29 cellular contexts compared by ENCODE assay signal in the genomic region with DNA sequence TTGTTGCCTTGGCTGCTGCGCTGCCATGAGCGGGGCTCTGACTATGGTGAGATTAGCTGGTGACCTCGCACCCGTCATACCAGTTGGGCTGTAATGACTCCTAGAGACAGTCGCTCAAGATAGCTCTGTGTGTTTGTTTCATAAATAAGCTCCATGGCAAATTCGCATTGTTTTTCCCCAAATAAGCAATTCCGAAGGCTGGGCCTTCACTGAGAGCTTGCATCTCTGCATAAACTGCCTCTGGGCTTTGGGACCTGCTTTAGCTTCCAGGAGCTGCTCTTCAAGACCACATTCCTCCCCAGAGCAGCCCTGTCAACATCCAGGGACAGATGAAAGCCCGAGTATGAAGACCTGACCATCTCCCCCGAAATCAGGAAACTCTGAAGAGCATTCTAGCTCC.
"Had no signal": no experiment of that assay in that cellular context is flagged by ENCODE, and none has a peak within 500 bp of the region (broad histone marks: within the 10 kb centered on the region; RNA-seq: fewer than 3 reads in every experiment).

No MANE protein-coding gene starts in this region.

- H3K9me3 ChIP-seq: ascending aorta, breast epithelium, colonic mucosa had no signal

- H3K4me1 Mint-ChIP-seq: activated CD4-positive, alpha-beta memory T cell treated with anti-CD3 and anti-CD28 coated beads, Interleukin-2, amount 10 ng/mL, durations not matched to agents 7 days and 5 days; activated CD4-positive, alpha-beta T cell treated with anti-CD3 and anti-CD28 coated beads, Interleukin-2, amount 10 ng/mL, durations not matched to agents 7 days and 5 days; activated naive CD4-positive, alpha-beta T cell treated with anti-CD3 and anti-CD28 coated beads, Interleukin-2, amount 10 ng/mL, durations not matched to agents 7 days and 5 days; activated naive CD8-positive, alpha-beta T cell treated with anti-CD3 and anti-CD28 coated beads, Interleukin-2, amount 10 ng/mL, durations not matched to agents 7 days and 5 days; endodermal cell; T-helper 17 cell; WTC11 had no signal

- DNase-seq: activated CD4-positive, alpha-beta memory T cell treated with anti-CD3 and anti-CD28 coated beads, Interleukin-2, amount 10 ng/mL, durations not matched to agents 7 days and 5 days; activated CD4-positive, alpha-beta T cell treated with anti-CD3 and anti-CD28 coated beads for 1 hour; activated CD4-positive, alpha-beta T cell treated with anti-CD3 and anti-CD28 coated beads for 4 hours; activated CD4-positive, alpha-beta T cell treated with anti-CD3 and anti-CD28 coated beads, Interleukin-2, amount 10 ng/mL, durations not matched to agents 7 days and 5 days; activated CD4-positive, alpha-beta T cell treated with anti-CD3 and anti-CD28 coated beads, Interleukin-2, amount 50 U/mL, for 4 hours; activated CD8-positive, alpha-beta memory T cell treated with anti-CD3 and anti-CD28 coated beads, Interleukin-2, amount 50 U/mL, for 48 hours; activated gamma-delta T cell; activated naive CD4-positive, alpha-beta T cell; activated naive CD4-positive, alpha-beta T cell treated with anti-CD3 and anti-CD28 coated beads, Interleukin-2, amount 10 ng/mL, durations not matched to agents 7 days and 5 days; activated naive CD8-positive, alpha-beta T cell treated with anti-CD3 and anti-CD28 coated beads, Interleukin-2, amount 10 ng/mL, durations not matched to agents 7 days and 5 days; activated T-cell treated with anti-CD3 and anti-CD28 coated beads for 4 hours; activated T-cell treated with anti-CD3 and anti-CD28 coated beads, Interleukin-2, amount 50 U/mL, for 24 hours; activated T-cell treated with anti-CD3 and anti-CD28 coated beads, Interleukin-2, amount 50 U/mL, for 72 hours; central memory CD4-positive, alpha-beta T cell; cerebellar nuclear complex; colonic mucosa; effector memory CD4-positive, alpha-beta T cell; endodermal cell; foreskin fibroblast; T-helper 1 cell; T-helper 17 cell; T1000 had no signal

- H3K36me3 ChIP-seq: ascending aorta, breast epithelium, cardiac muscle cell, colonic mucosa had no signal

- H3K27ac Mint-ChIP-seq: activated CD4-positive, alpha-beta memory T cell treated with anti-CD3 and anti-CD28 coated beads, Interleukin-2, amount 10 ng/mL, durations not matched to agents 7 days and 5 days; activated CD4-positive, alpha-beta T cell treated with anti-CD3 and anti-CD28 coated beads, Interleukin-2, amount 10 ng/mL, durations not matched to agents 7 days and 5 days; activated naive CD4-positive, alpha-beta T cell treated with anti-CD3 and anti-CD28 coated beads, Interleukin-2, amount 10 ng/mL, durations not matched to agents 7 days and 5 days; activated naive CD4-positive, alpha-beta T cell treated with anti-CD3 and anti-CD28 coated beads, Interleukin-2, amount 50 U/mL, for 72 hours; activated naive CD8-positive, alpha-beta T cell treated with anti-CD3 and anti-CD28 coated beads, Interleukin-2, amount 10 ng/mL, durations not matched to agents 7 days and 5 days; activated T-cell treated with anti-CD3 and anti-CD28 coated beads, Interleukin-2, amount 50 U/mL, for 24 hours; activated T-cell treated with anti-CD3 and anti-CD28 coated beads, Interleukin-2, amount 50 U/mL, for 72 hours; endodermal cell; T-helper 17 cell; T-helper 2 cell treated with Interferon-gamma antibody and Interleukin-4, amounts not matched to agents 5 μg/mL and 100 μg/mL, for 36 hours; WTC11 had no signal

- H3K27ac ChIP-seq: ascending aorta, breast epithelium, cardiac muscle cell, colonic mucosa had no signal

- H3K27me3 Mint-ChIP-seq: activated CD4-positive, alpha-beta memory T cell treated with anti-CD3 and anti-CD28 coated beads, Interleukin-2, amount 10 ng/mL, durations not matched to agents 7 days and 5 days; activated CD4-positive, alpha-beta T cell treated with anti-CD3 and anti-CD28 coated beads, Interleukin-2, amount 10 ng/mL, durations not matched to agents 7 days and 5 days; activated naive CD8-positive, alpha-beta T cell treated with anti-CD3 and anti-CD28 coated beads, Interleukin-2, amount 10 ng/mL, durations not matched to agents 7 days and 5 days; activated T-cell treated with anti-CD3 and anti-CD28 coated beads, Interleukin-2, amount 50 U/mL, for 24 hours had no signal

- H3K9me3 Mint-ChIP-seq: activated CD4-positive, alpha-beta memory T cell treated with anti-CD3 and anti-CD28 coated beads, Interleukin-2, amount 10 ng/mL, durations not matched to agents 7 days and 5 days; activated CD4-positive, alpha-beta T cell treated with anti-CD3 and anti-CD28 coated beads, Interleukin-2, amount 10 ng/mL, durations not matched to agents 7 days and 5 days; activated naive CD4-positive, alpha-beta T cell treated with anti-CD3 and anti-CD28 coated beads, Interleukin-2, amount 10 ng/mL, durations not matched to agents 7 days and 5 days; activated naive CD4-positive, alpha-beta T cell treated with anti-CD3 and anti-CD28 coated beads, Interleukin-2, amount 50 U/mL, for 72 hours; activated naive CD8-positive, alpha-beta T cell treated with anti-CD3 and anti-CD28 coated beads, Interleukin-2, amount 10 ng/mL, durations not matched to agents 7 days and 5 days; activated T-cell treated with anti-CD3 and anti-CD28 coated beads, Interleukin-2, amount 50 U/mL, for 24 hours; activated T-cell treated with anti-CD3 and anti-CD28 coated beads, Interleukin-2, amount 50 U/mL, for 72 hours; endodermal cell; T-helper 2 cell treated with Interferon-gamma antibody and Interleukin-4, amounts not matched to agents 5 μg/mL and 100 μg/mL, for 36 hours; WTC11 had no signal

- H3K4me3 Mint-ChIP-seq: activated CD4-positive, alpha-beta memory T cell treated with anti-CD3 and anti-CD28 coated beads, Interleukin-2, amount 10 ng/mL, durations not matched to agents 7 days and 5 days; activated CD4-positive, alpha-beta T cell treated with anti-CD3 and anti-CD28 coated beads, Interleukin-2, amount 10 ng/mL, durations not matched to agents 7 days and 5 days; activated naive CD4-positive, alpha-beta T cell treated with anti-CD3 and anti-CD28 coated beads, Interleukin-2, amount 10 ng/mL, durations not matched to agents 7 days and 5 days; activated naive CD8-positive, alpha-beta T cell treated with anti-CD3 and anti-CD28 coated beads, Interleukin-2, amount 10 ng/mL, durations not matched to agents 7 days and 5 days; activated T-cell treated with anti-CD3 and anti-CD28 coated beads, Interleukin-2, amount 50 U/mL, for 24 hours; activated T-cell treated with anti-CD3 and anti-CD28 coated beads, Interleukin-2, amount 50 U/mL, for 72 hours; brain; endodermal cell; T-helper 17 cell; T-helper 2 cell treated with Interferon-gamma antibody and Interleukin-4, amounts not matched to agents 5 μg/mL and 100 μg/mL, for 36 hours; WTC11 had no signal

- H3K36me3 Mint-ChIP-seq: activated naive CD4-positive, alpha-beta T cell treated with anti-CD3 and anti-CD28 coated beads, Interleukin-2, amount 10 ng/mL, durations not matched to agents 7 days and 5 days; activated naive CD4-positive, alpha-beta T cell treated with anti-CD3 and anti-CD28 coated beads, Interleukin-2, amount 50 U/mL, for 72 hours; activated naive CD8-positive, alpha-beta T cell treated with anti-CD3 and anti-CD28 coated beads, Interleukin-2, amount 10 ng/mL, durations not matched to agents 7 days and 5 days; brain; WTC11 had no signal

- H3K4me3 ChIP-seq: ascending aorta, breast epithelium, cardiac muscle cell, colonic mucosa had no signal

- H3K27me3 ChIP-seq: ascending aorta, breast epithelium, cardiac muscle cell, colonic mucosa had no signal
